17 cellular contexts compared by ENCODE assay signal in the genomic region with DNA sequence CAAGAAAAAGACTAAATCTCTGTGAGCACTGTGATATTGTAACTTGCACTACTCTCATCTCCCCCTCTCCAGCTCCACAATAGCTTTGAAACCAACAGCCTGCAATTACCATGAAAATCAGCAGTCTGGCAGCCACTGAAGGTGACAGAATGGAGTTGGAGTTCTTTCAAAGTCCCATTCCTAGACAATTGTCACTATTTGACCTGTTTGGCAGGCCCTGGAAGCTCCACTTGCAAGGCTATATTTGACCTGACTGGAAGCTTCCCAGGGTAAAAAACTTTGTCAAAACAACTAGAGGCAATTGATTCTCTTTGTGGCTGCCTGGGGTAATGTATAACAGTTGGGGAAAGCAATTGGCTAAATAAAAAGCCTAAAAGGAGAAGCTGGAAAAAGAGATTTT. TPM values are rescaled to one million over a fixed set of nuclear protein-coding genes. Genes with fewer than 3 reads are reported as not detected.
DNase-seq lines count a peak whose midpoint lies in the region; TF ChIP-seq lines count a peak whose summit lies in the region.
"Had no signal": no experiment of that assay in that cellular context is flagged by ENCODE, and none has a peak within 500 bp of the region (broad histone marks: within the 10 kb centered on the region; RNA-seq: fewer than 3 reads in every experiment).

No MANE protein-coding gene starts in this region.

- peaks cover 18% of the 10 kb centered on the region for H4K20me1 ChIP-seq in osteoblast (ENCODE audit: insufficient read depth, low read length)

- peaks cover 87% of the 10 kb centered on the region for H3K4me1 Mint-ChIP-seq in HFFc6 (ENCODE audit: low read depth)
- H3K4me1 Mint-ChIP-seq in activated T-cell treated with anti-CD3 and anti-CD28 coated beads, Interleukin-2, amount 50 U/mL, for 24 hours (ENCODE audit: low read depth), result no peaks in the 10 kb centered on the region

- no peaks in the 10 kb centered on the region for H3K9me3 ChIP-seq in osteoblast (ENCODE audit: low read depth, low read length)
- H3K9me3 ChIP-seq: Caco-2 had no signal

- H3K4me2 ChIP-seq in osteoblast (ENCODE audit: insufficient read depth, low read length), result no peak overlapping the region

- peak; percentile 42 for DNase-seq in EH (ENCODE audit: low read depth)
- DNase-seq in HFFc6, result no peak
- DNase-seq in osteoblast (ENCODE audit: insufficient read length, low spot score, missing footprints), result no peak
- DNase-seq in activated T-cell treated with anti-CD3 and anti-CD28 coated beads, Interleukin-2, amount 50 U/mL, for 24 hours, result no peak
- DNase-seq in HUDEP-2 (lab: John Stamatoyannopoulos, UW; ENCODE audit: unreplicated experiment in 76 of 76), result no peak
- DNase-seq: AML-193; Caco-2; CD4-positive, alpha-beta T cell; GDM1; GOT3; H7; KBM-7 had no signal

- peak overlapping the region; percentile 47 for H3K27ac ChIP-seq in ACC112 (ENCODE audit: low read depth, low read length)
- H3K27ac ChIP-seq in osteoblast (ENCODE audit: low read depth, low read length), result peak overlapping the region; percentile 50
- H3K27ac ChIP-seq: C4-2B, HL-60 had no signal

- peaks cover 77% of the 10 kb centered on the region for H3K36me3 Mint-ChIP-seq in HFFc6 (ENCODE audit: low read depth)
- H3K36me3 Mint-ChIP-seq in activated T-cell treated with anti-CD3 and anti-CD28 coated beads, Interleukin-2, amount 50 U/mL, for 24 hours (ENCODE audit: low read depth), result no peaks in the 10 kb centered on the region
- H3K36me3 Mint-ChIP-seq: IgD-negative memory B cell had no signal

- H3K79me2 ChIP-seq in ACC112 (ENCODE audit: control insufficient read depth, insufficient read depth, low read length, unreplicated experiment) (peaks cover 12% of the 10 kb centered on the region), osteoblast (ENCODE audit: insufficient read depth, low read length) (peaks cover 21% of the 10 kb centered on the region)

- H3K27ac Mint-ChIP-seq in HFFc6, result peak overlapping the region; percentile 83
- H3K27ac Mint-ChIP-seq in activated T-cell treated with anti-CD3 and anti-CD28 coated beads, Interleukin-2, amount 50 U/mL, for 24 hours, result no peak overlapping the region
- H3K27ac Mint-ChIP-seq: CD4-positive, alpha-beta T cell; IgD-negative memory B cell had no signal

- H3K36me3 ChIP-seq in ACC112 (ENCODE audit: insufficient read depth, low read length) (peaks cover 61% of the 10 kb centered on the region), osteoblast (ENCODE audit: insufficient read depth, low read length) (peaks cover 59% of the 10 kb centered on the region)

- H3K27me3 ChIP-seq in ACC112 (ENCODE audit: insufficient read depth, low read length) (no peaks in the 10 kb centered on the region), osteoblast (ENCODE audit: insufficient read depth, low read length) (no peaks in the 10 kb centered on the region)

- peaks cover 82% of the 10 kb centered on the region for H3K27me3 Mint-ChIP-seq in HFFc6 (ENCODE audit: insufficient read depth)
- H3K27me3 Mint-ChIP-seq in activated T-cell treated with anti-CD3 and anti-CD28 coated beads, Interleukin-2, amount 50 U/mL, for 24 hours, result peaks cover 48% of the 10 kb centered on the region

- H3K4me1 ChIP-seq in ACC112 (ENCODE audit: control insufficient read depth, insufficient read depth, low read length, unreplicated experiment) (peaks cover 11% of the 10 kb centered on the region), osteoblast (ENCODE audit: insufficient read depth, low read length) (peaks cover 28% of the 10 kb centered on the region)
- H3K4me1 ChIP-seq: Caco-2 had no signal

- peaks cover 51% of the 10 kb centered on the region for H3K9me3 Mint-ChIP-seq in HFFc6
- H3K9me3 Mint-ChIP-seq in activated T-cell treated with anti-CD3 and anti-CD28 coated beads, Interleukin-2, amount 50 U/mL, for 24 hours, result no peaks in the 10 kb centered on the region

- TF ChIP-seq CTCF in HFFc6 (IDR thresholded peaks at IDR 0.05) (no peak), osteoblast (IDR thresholded peaks at IDR 0.05; ENCODE audit: extremely low read depth, low read depth, low read length) (no peak)

- H3K4me3 Mint-ChIP-seq in HFFc6, result no peak overlapping the region
- no peak overlapping the region for H3K4me3 Mint-ChIP-seq in activated T-cell treated with anti-CD3 and anti-CD28 coated beads, Interleukin-2, amount 50 U/mL, for 24 hours
- H3K4me3 Mint-ChIP-seq: CD4-positive, alpha-beta T cell; IgD-negative memory B cell had no signal

- no peak overlapping the region for H3K4me3 ChIP-seq in ACC112 (ENCODE audit: low read depth, low read length)
- no peak overlapping the region for H3K4me3 ChIP-seq in osteoblast (ENCODE audit: insufficient read depth, low read length)

- H2AFZ ChIP-seq in ACC112 (ENCODE audit: low read length, unreplicated experiment) (no peak overlapping the region), osteoblast (ENCODE audit: low read length) (no peak overlapping the region)

RNA-seq across cellular contexts. Expression of a gene that starts 18.1 kb away (rescaled TPM):
- 1,000 to 10,000 TPM; 2,146 to 4,099 (median 3,549) TPM for total RNA-seq in HFFc6 (2021; fragmentation: NEBNext Ultra II Directional; extraction: Animal tissue kit (Norgen Biotek cat#: 25700))
- total RNA-seq in osteoblast, result 457 and 499 TPM in 2 replicates
- total RNA-seq: CD4-positive, alpha-beta T cell; HT1080 had no signal
